Comparison of ENCODE assay signal across 23 cellular contexts in genomic region chr7:110977127-110977776, GRCh38.
DNase-seq lines count a peak whose midpoint lies in the region; ATAC-seq and TF ChIP-seq lines count a peak whose summit lies in the region.
"Had no signal": no experiment of that assay in that cellular context is flagged by ENCODE, and none has a peak within 500 bp of the region (broad histone marks: within the 10 kb centered on the region; RNA-seq: fewer than 3 reads in every experiment).

No MANE protein-coding gene starts in this region.

- intact Hi-C loops in activated naive CD4-positive, alpha-beta T cell treated with anti-CD3 and anti-CD28 coated beads for 36 hours (cut with micrococcal nuclease): loop anchor here (1.0 kb wide), 2 partner anchors 36 to 52 kb away; no protein-coding TSS in a partner anchor

- in situ Hi-C loops in astrocyte of the spinal cord (cut with HindIII; ENCODE audit: low sequenced_read_pairs): no loop called here

- TF ChIP-seq CTCF in astrocyte of the spinal cord (IDR thresholded peaks at IDR 0.05; ENCODE audit: low read depth, low read length): no peak

- DNase-seq in activated naive CD4-positive, alpha-beta T cell treated with anti-CD3 and anti-CD28 coated beads, Interleukin-2, amount 10 ng/mL, durations not matched to agents 7 days and 5 days: no peak
- DNase-seq in activated naive CD4-positive, alpha-beta T cell treated with anti-CD3 and anti-CD28 coated beads for 36 hours: no peak
- DNase-seq in astrocyte of the spinal cord (ENCODE audit: low read depth, low spot score) (peak; percentile 8), GM03348 (ENCODE audit: low spot score) (no peak), NCI-H1092 (lab: John Stamatoyannopoulos, UW) (no peak), H7 (no peak)
- peak in 1 of 2 donors; percentile 4 for DNase-seq in stimulated activated naive CD8-positive, alpha-beta T cell treated with anti-CD3 and anti-CD28 coated beads, Interleukin-15, amount 100 ng/mL, for 72 hours
- DNase-seq: amniotic stem cell; cerebellar nuclear complex; DMS79; effector CD4-positive, alpha-beta T cell; esophagus squamous epithelium; GOT3; MG63; NCI-H1694 treated with DMSO at 0.1 percent for 48 hours; NCI-H2227 treated with DMSO at 0.1 percent for 48 hours; NK-92 treated with Interleukin-12 subunit alpha and Interleukin-12 subunit beta, amount 100 ng/mL, for 24 hours; retina; stimulated activated naive B cell treated with anti-CD40 and anti-IgM and Interleukin-4, amounts not matched to agents 10 μg/mL and 1 μg/mL and 100 μg/mL, for 72 hours; transverse colon; WERI-Rb-1 had no signal

- H3K36me3 ChIP-seq in H7 (replicated peaks; ENCODE audit: control insufficient read depth, insufficient read depth, low read length): no peaks in the 10 kb centered on the region
- H3K36me3 ChIP-seq: esophagus squamous epithelium, MG63, transverse colon, WERI-Rb-1 had no signal

- peaks cover 48% of the 10 kb centered on the region for H3K4me1 Mint-ChIP-seq in activated naive CD4-positive, alpha-beta T cell treated with anti-CD3 and anti-CD28 coated beads, Interleukin-2, amount 10 ng/mL, durations not matched to agents 7 days and 5 days
- H3K4me1 Mint-ChIP-seq in activated naive CD4-positive, alpha-beta T cell treated with anti-CD3 and anti-CD28 coated beads for 36 hours (ENCODE audit: low read depth): peaks cover 40% of the 10 kb centered on the region
- H3K4me1 Mint-ChIP-seq in T-helper 1 cell treated with Interleukin-12 subunit alpha and Interleukin-12 subunit beta and Interleukin-4 antibody, amounts not matched to agents 30 μg/mL and 1 μg/mL, for 36 hours (ENCODE audit: low read depth): peaks cover 36% of the 10 kb centered on the region
- H3K4me1 Mint-ChIP-seq in stimulated activated naive CD8-positive, alpha-beta T cell treated with anti-CD3 and anti-CD28 coated beads, Interleukin-15, amount 100 ng/mL, for 72 hours: peaks cover 47% of the 10 kb centered on the region

- no peaks in the 10 kb centered on the region for H3K27me3 ChIP-seq in H7 (ENCODE audit: control insufficient read depth, insufficient read depth, low read length)
- H3K27me3 ChIP-seq: esophagus squamous epithelium, MG63, transverse colon had no signal

- H3K9me3 Mint-ChIP-seq in activated naive CD4-positive, alpha-beta T cell treated with anti-CD3 and anti-CD28 coated beads, Interleukin-2, amount 10 ng/mL, durations not matched to agents 7 days and 5 days: peaks cover 13% of the 10 kb centered on the region
- H3K9me3 Mint-ChIP-seq in activated naive CD4-positive, alpha-beta T cell treated with anti-CD3 and anti-CD28 coated beads for 36 hours: no peaks in the 10 kb centered on the region
- peaks cover 11% of the 10 kb centered on the region for H3K9me3 Mint-ChIP-seq in T-helper 1 cell treated with Interleukin-12 subunit alpha and Interleukin-12 subunit beta and Interleukin-4 antibody, amounts not matched to agents 30 μg/mL and 1 μg/mL, for 36 hours
- peaks cover 0 to 7% of the 10 kb centered on the region in 2 donors for H3K9me3 Mint-ChIP-seq in stimulated activated naive CD8-positive, alpha-beta T cell treated with anti-CD3 and anti-CD28 coated beads, Interleukin-15, amount 100 ng/mL, for 72 hours
- H3K9me3 Mint-ChIP-seq: stimulated activated naive B cell treated with anti-CD40 and anti-IgM and Interleukin-4, amounts not matched to agents 10 μg/mL and 1 μg/mL and 100 μg/mL, for 72 hours had no signal

- peaks cover 7% of the 10 kb centered on the region for H3K27me3 Mint-ChIP-seq in activated naive CD4-positive, alpha-beta T cell treated with anti-CD3 and anti-CD28 coated beads, Interleukin-2, amount 10 ng/mL, durations not matched to agents 7 days and 5 days
- peaks cover 3% of the 10 kb centered on the region for H3K27me3 Mint-ChIP-seq in activated naive CD4-positive, alpha-beta T cell treated with anti-CD3 and anti-CD28 coated beads for 36 hours (ENCODE audit: low read depth)
- peaks cover 4% of the 10 kb centered on the region for H3K27me3 Mint-ChIP-seq in T-helper 1 cell treated with Interleukin-12 subunit alpha and Interleukin-12 subunit beta and Interleukin-4 antibody, amounts not matched to agents 30 μg/mL and 1 μg/mL, for 36 hours (ENCODE audit: low read depth)
- H3K27me3 Mint-ChIP-seq in stimulated activated naive CD8-positive, alpha-beta T cell treated with anti-CD3 and anti-CD28 coated beads, Interleukin-15, amount 100 ng/mL, for 72 hours: no peaks in the 10 kb centered on the region
- H3K27me3 Mint-ChIP-seq: stimulated activated naive B cell treated with anti-CD40 and anti-IgM and Interleukin-4, amounts not matched to agents 10 μg/mL and 1 μg/mL and 100 μg/mL, for 72 hours had no signal

- CTCF ChIA-PET in activated naive CD4-positive, alpha-beta T cell treated with anti-CD3 and anti-CD28 coated beads, Interleukin-2, amount 10 ng/mL, durations not matched to agents 7 days and 5 days (lab: Charles Lee): interaction anchor here (1.1 kb wide), 1 partner anchor 115 kb away, joined by 3 read pairs; no protein-coding TSS in a partner anchor
- CTCF ChIA-PET in activated naive CD4-positive, alpha-beta T cell treated with anti-CD3 and anti-CD28 coated beads for 36 hours (lab: Charles Lee): interaction anchor here (1.0 to 1.2 kb wide), 2 partner anchors 9 to 121 kb away, joined by 3 to 4 read pairs; no protein-coding TSS in a partner anchor

- peak overlapping the region; percentile 95 for H3K27ac Mint-ChIP-seq in activated naive CD4-positive, alpha-beta T cell treated with anti-CD3 and anti-CD28 coated beads, Interleukin-2, amount 10 ng/mL, durations not matched to agents 7 days and 5 days
- H3K27ac Mint-ChIP-seq in activated naive CD4-positive, alpha-beta T cell treated with anti-CD3 and anti-CD28 coated beads for 36 hours: no peak overlapping the region
- peak overlapping the region; percentile 76 for H3K27ac Mint-ChIP-seq in T-helper 1 cell treated with Interleukin-12 subunit alpha and Interleukin-12 subunit beta and Interleukin-4 antibody, amounts not matched to agents 30 μg/mL and 1 μg/mL, for 36 hours
- peak overlapping the region; percentile 36 to 62 for H3K27ac Mint-ChIP-seq in stimulated activated naive CD8-positive, alpha-beta T cell treated with anti-CD3 and anti-CD28 coated beads, Interleukin-15, amount 100 ng/mL, for 72 hours
- H3K27ac Mint-ChIP-seq: mesothelial cell of epicardium; stimulated activated naive B cell treated with anti-CD40 and anti-IgM and Interleukin-4, amounts not matched to agents 10 μg/mL and 1 μg/mL and 100 μg/mL, for 72 hours had no signal

- H3K36me3 Mint-ChIP-seq in activated naive CD4-positive, alpha-beta T cell treated with anti-CD3 and anti-CD28 coated beads, Interleukin-2, amount 10 ng/mL, durations not matched to agents 7 days and 5 days: peaks cover 30% of the 10 kb centered on the region
- peaks cover 5% of the 10 kb centered on the region for H3K36me3 Mint-ChIP-seq in activated naive CD4-positive, alpha-beta T cell treated with anti-CD3 and anti-CD28 coated beads for 36 hours (ENCODE audit: low read depth)
- peaks cover 15% of the 10 kb centered on the region for H3K36me3 Mint-ChIP-seq in T-helper 1 cell treated with Interleukin-12 subunit alpha and Interleukin-12 subunit beta and Interleukin-4 antibody, amounts not matched to agents 30 μg/mL and 1 μg/mL, for 36 hours (ENCODE audit: low read depth)
- H3K36me3 Mint-ChIP-seq: mesothelial cell of epicardium; stimulated activated naive B cell treated with anti-CD40 and anti-IgM and Interleukin-4, amounts not matched to agents 10 μg/mL and 1 μg/mL and 100 μg/mL, for 72 hours had no signal

- H3K4me3 ChIP-seq in astrocyte of the spinal cord (ENCODE audit: low read depth, low read length) (no peak overlapping the region), H7 (ENCODE audit: insufficient read depth, low read depth, low read length) (no peak overlapping the region)
- H3K4me3 ChIP-seq: esophagus squamous epithelium, MG63, transverse colon had no signal

- peak overlapping the region; percentile 72 for H3K4me3 Mint-ChIP-seq in activated naive CD4-positive, alpha-beta T cell treated with anti-CD3 and anti-CD28 coated beads, Interleukin-2, amount 10 ng/mL, durations not matched to agents 7 days and 5 days
- H3K4me3 Mint-ChIP-seq in activated naive CD4-positive, alpha-beta T cell treated with anti-CD3 and anti-CD28 coated beads for 36 hours: no peak overlapping the region
- H3K4me3 Mint-ChIP-seq in T-helper 1 cell treated with Interleukin-12 subunit alpha and Interleukin-12 subunit beta and Interleukin-4 antibody, amounts not matched to agents 30 μg/mL and 1 μg/mL, for 36 hours: peak overlapping the region; percentile 63
- peak overlapping the region; percentile 62 to 70 for H3K4me3 Mint-ChIP-seq in stimulated activated naive CD8-positive, alpha-beta T cell treated with anti-CD3 and anti-CD28 coated beads, Interleukin-15, amount 100 ng/mL, for 72 hours
- H3K4me3 Mint-ChIP-seq: mesothelial cell of epicardium; stimulated activated naive B cell treated with anti-CD40 and anti-IgM and Interleukin-4, amounts not matched to agents 10 μg/mL and 1 μg/mL and 100 μg/mL, for 72 hours had no signal

- peak; percentile 90 for ATAC-seq in stimulated activated naive CD8-positive, alpha-beta T cell treated with anti-CD3 and anti-CD28 coated beads, Interleukin-15, amount 100 ng/mL, for 72 hours
- ATAC-seq: stimulated activated naive B cell treated with anti-CD40 and anti-IgM and Interleukin-4, amounts not matched to agents 10 μg/mL and 1 μg/mL and 100 μg/mL, for 72 hours had no signal
